Comparison of ENCODE assay signal across 8 cellular contexts in the genomic region with DNA sequence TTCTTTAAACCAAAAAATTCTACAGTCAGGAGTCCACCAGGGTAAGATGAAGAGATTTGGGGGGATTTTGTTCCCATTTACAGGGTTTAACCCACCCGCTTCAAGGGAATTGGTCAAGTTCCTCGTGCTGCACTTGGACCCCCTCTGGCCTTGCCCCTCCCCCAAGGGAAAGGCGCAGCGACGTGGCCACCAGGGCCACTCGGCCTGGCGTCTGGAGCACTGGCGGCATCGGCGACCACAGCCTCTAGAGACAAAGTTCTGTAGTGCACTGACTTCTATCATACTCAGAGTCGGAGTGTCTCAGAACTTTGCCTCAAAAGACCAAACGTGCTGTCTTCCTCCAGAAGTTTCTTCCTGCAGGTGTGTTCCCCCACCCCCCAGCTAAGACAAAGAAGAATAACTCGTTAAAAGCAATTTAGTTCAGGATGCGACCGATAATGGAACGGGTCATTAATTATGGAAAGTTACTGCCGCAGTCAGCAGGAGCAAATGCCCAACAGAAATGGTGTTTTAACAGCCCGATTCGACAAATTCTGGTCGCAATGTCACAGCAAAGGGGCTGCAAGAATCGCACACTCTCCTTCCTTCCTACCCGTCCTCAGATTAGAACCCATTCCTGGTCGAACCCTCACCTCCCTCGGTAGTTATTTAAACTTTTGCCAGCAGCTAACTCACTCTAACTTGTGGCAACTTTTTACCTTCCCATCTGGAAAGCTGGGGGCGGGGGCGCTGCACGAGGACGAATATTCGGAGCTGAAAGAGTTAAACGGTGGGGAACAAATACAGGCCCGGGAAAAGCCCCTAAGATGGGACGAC.
DNase-seq lines count a peak whose midpoint lies in the region; ATAC-seq and TF ChIP-seq lines count a peak whose summit lies in the region.

No MANE protein-coding gene starts in this region.

- intact Hi-C loops in cardiac septum (cut with DNase I): no loop called here

- H3K4me3 ChIP-seq in cardiac muscle cell: peak overlapping the region; percentile 95
- peak overlapping the region; percentile 74 for H3K4me3 ChIP-seq in SK-N-MC
- H3K4me3 ChIP-seq in skeletal muscle cell (ENCODE audit: low read depth, low read length): peak overlapping the region; percentile 63

- DNase-seq in cardiac muscle cell (ENCODE audit: low read depth in 1 of 2, low spot score in 1 of 2): peak in 1 of 2 donors; percentile 71
- DNase-seq in cardiac septum (ENCODE audit: low spot score): no peak
- no peak for DNase-seq in SK-N-MC (ENCODE audit: low read depth, low spot score)
- DNase-seq in foreskin keratinocyte: no peak
- no peak for DNase-seq in skeletal muscle cell (ENCODE audit: low read depth)
- DNase-seq in DMS153 treated with DMSO at 0.1 percent for 48 hours (lab: John Stamatoyannopoulos, UW; ENCODE audit: unreplicated experiment): no peak

- H3K27me3 ChIP-seq in cardiac muscle cell: no peaks in the 10 kb centered on the region
- H3K27me3 ChIP-seq in foreskin keratinocyte: no peaks in the 10 kb centered on the region

- H3K9me3 ChIP-seq in cardiac muscle cell (ENCODE audit: low read depth): no peaks in the 10 kb centered on the region
- H3K9me3 ChIP-seq in SK-N-MC (ENCODE audit: low read depth, low read length): no peaks in the 10 kb centered on the region

- H3K4me1 ChIP-seq in cardiac muscle cell (ENCODE audit: low read depth): peaks cover 8% of the 10 kb centered on the region
- H3K4me1 ChIP-seq in foreskin keratinocyte: peaks cover 9% of the 10 kb centered on the region

- peak overlapping the region; percentile 56 for H3K9ac ChIP-seq in SK-N-MC (ENCODE audit: insufficient read length)

- ATAC-seq in foreskin keratinocyte (no peak), GM18505 (IDR thresholded peaks at IDR 0.05; ENCODE audit: unreplicated experiment) (no peak), GM19324 (IDR thresholded peaks at IDR 0.05; ENCODE audit: low FRiP score, unreplicated experiment) (no peak)

- H3K27ac ChIP-seq in cardiac muscle cell (peak overlapping the region; percentile 89), SK-N-MC (no peak overlapping the region), foreskin keratinocyte (peak overlapping the region; percentile 85)

- TF ChIP-seq CTCF in cardiac muscle cell (IDR thresholded peaks at IDR 0.05; ENCODE audit: low read depth, low read length): no peak
- peak; percentile 7 for TF ChIP-seq CTCF in foreskin keratinocyte (conservative IDR thresholded peaks at IDR 0.05)

- no peaks in the 10 kb centered on the region for H3K36me3 ChIP-seq in cardiac muscle cell
- no peaks in the 10 kb centered on the region for H3K36me3 ChIP-seq in SK-N-MC (ENCODE audit: insufficient read depth, low read length)

- TF ChIP-seq POLR2A in GM18505 (IDR thresholded peaks at IDR 0.05; ENCODE audit: borderline replicate concordance, extremely low read depth, insufficient read depth, insufficient read length): no peak
